Comparison of ENCODE assay signal across 8 cellular contexts in genomic region chr6:78867370-78868040, GRCh38. TPM values are rescaled to one million over a fixed set of nuclear protein-coding genes. Genes with fewer than 3 reads are reported as not detected.
DNase-seq lines count a peak whose midpoint lies in the region; ATAC-seq and TF ChIP-seq lines count a peak whose summit lies in the region.

A gene with protein sequence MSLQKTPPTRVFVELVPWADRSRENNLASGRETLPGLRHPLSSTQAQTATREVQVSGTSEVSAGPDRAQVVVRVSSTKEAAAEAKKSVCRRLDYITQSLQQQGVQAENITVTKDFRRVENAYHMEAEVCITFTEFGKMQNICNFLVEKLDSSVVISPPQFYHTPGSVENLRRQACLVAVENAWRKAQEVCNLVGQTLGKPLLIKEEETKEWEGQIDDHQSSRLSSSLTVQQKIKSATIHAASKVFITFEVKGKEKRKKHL (plus strand): TSS chr6:78867551. CDS start chr6:78867577, 26 bp downstream.

- H3K9me3 ChIP-seq in Caco-2 (no peaks in the 10 kb centered on the region; the same call in 1 of the 2 replicates), mononuclear cell (ENCODE audit: low read depth, low read length) (no peaks in the 10 kb centered on the region)

- DNase-seq in Caco-2, result peak; percentile 85 to 86
- DNase-seq in HS-5 (ENCODE audit: low read depth), result peak; percentile 49
- peak; percentile 71 for DNase-seq in NOMO-1 treated with dmso at 0.1 percent for 144 hours (lab: John Stamatoyannopoulos, UW; ENCODE audit: unreplicated experiment)
- DNase-seq in activated CD8-positive, alpha-beta memory T cell treated with anti-CD3 and anti-CD28 coated beads, Interleukin-2, amount 50 U/mL, for 24 hours (ENCODE audit: extremely low read depth), result peak; percentile 71
- peak; percentile 79 for DNase-seq in epithelial cell of esophagus (ENCODE audit: low read depth)
- DNase-seq in stimulated activated CD8-positive, alpha-beta memory T cell treated with anti-CD3 and anti-CD28 coated beads, Interleukin-2, amount 100 ng/mL, for 48 hours (ENCODE audit: low read depth in 2 of 2), result peak; percentile 68 to 75

- BruUV-seq in Caco-2 (replicated peaks; lab: Mats Ljungman, UMichigan), result no TSS peak

- H3K4me1 Mint-ChIP-seq in Caco-2 (ENCODE audit: low read depth, unreplicated experiment), result no peaks in the 10 kb centered on the region

- intact Hi-C loops in Caco-2 (cut with micrococcal nuclease; ENCODE audit: unreplicated experiment), result no loop called here

- H3K9me3 Mint-ChIP-seq in Caco-2 (ENCODE audit: unreplicated experiment), result no peaks in the 10 kb centered on the region

- no peaks in the 10 kb centered on the region for H3K36me3 ChIP-seq in Caco-2 (ENCODE audit: control insufficient read depth, insufficient read depth, low read length)

- POLR2A ChIA-PET in Caco-2 (lab: Charles Lee), result interaction anchor here (0.6 kb wide), 1 partner anchor 697 kb away, joined by 4 read pairs; no protein-coding TSS in a partner anchor

- peak; percentile 90 for ATAC-seq in GM19468 (IDR thresholded peaks at IDR 0.05; ENCODE audit: extremely low read depth, unreplicated experiment)

- H3K4me3 ChIP-seq in Caco-2 (ENCODE audit: low read depth, low read length), result peak within 1 kb of the TSS; percentile 93
- peak within 1 kb of the TSS; percentile 77 for H3K4me3 ChIP-seq in epithelial cell of esophagus (ENCODE audit: low read length)
- H3K4me3 ChIP-seq in mononuclear cell (ENCODE audit: low read length), result peak within 1 kb of the TSS; percentile 70

- H3K36me3 Mint-ChIP-seq in Caco-2 (ENCODE audit: insufficient read depth, unreplicated experiment), result peaks cover 5% of the 10 kb centered on the region

- H3K27me3 ChIP-seq in Caco-2 (replicated peaks; ENCODE audit: control insufficient read depth, insufficient read depth, low read length) (no peaks in the 10 kb centered on the region), mononuclear cell (ENCODE audit: insufficient read depth, low read length) (no peaks in the 10 kb centered on the region)

- H3K4me1 ChIP-seq in Caco-2, result no peaks in the 10 kb centered on the region
- H3K4me1 ChIP-seq in mononuclear cell (ENCODE audit: insufficient read depth, low read length), result peaks cover 3% of the 10 kb centered on the region

- H3K4me3 Mint-ChIP-seq in Caco-2 (ENCODE audit: unreplicated experiment), result peak within 1 kb of the TSS; percentile 99

- H3K27me3 Mint-ChIP-seq in Caco-2 (ENCODE audit: insufficient read depth, unreplicated experiment), result no peaks in the 10 kb centered on the region

- TF ChIP-seq CTCF in Caco-2 (IDR thresholded peaks at IDR 0.05; ENCODE audit: insufficient read depth in 1 of 2, low read depth in 1 of 2, low read length in 1 of 2, severe bottlenecking in 1 of 2, unreplicated experiment in 1 of 2) (peak in 1 of 2 experiments; percentile 43), epithelial cell of esophagus (IDR thresholded peaks at IDR 0.05; ENCODE audit: insufficient read depth, low read depth, low read length, missing control alignments) (peak; percentile 17)

- peak within 1 kb of the TSS; percentile 100 for H3K27ac Mint-ChIP-seq in Caco-2 (ENCODE audit: unreplicated experiment)

- CTCF ChIA-PET in Caco-2 (lab: Charles Lee), result no interaction called here

RNA-seq across cellular contexts. Expression of the gene that starts here (rescaled TPM):
- total RNA-seq in Caco-2 (2022) (1.7 and 1.8 TPM in 2 replicates), mononuclear cell (0.42 TPM)

Comparison
In these comparisons a context has a peak if more than half of its experiments do, and no peak if none do; other contexts are left out.
1. Peak in every context shown above with its lines: DNase-seq, ATAC-seq and H3K4me3 ChIP-seq.